13 cellular contexts compared by ENCODE assay signal in the genomic region with DNA sequence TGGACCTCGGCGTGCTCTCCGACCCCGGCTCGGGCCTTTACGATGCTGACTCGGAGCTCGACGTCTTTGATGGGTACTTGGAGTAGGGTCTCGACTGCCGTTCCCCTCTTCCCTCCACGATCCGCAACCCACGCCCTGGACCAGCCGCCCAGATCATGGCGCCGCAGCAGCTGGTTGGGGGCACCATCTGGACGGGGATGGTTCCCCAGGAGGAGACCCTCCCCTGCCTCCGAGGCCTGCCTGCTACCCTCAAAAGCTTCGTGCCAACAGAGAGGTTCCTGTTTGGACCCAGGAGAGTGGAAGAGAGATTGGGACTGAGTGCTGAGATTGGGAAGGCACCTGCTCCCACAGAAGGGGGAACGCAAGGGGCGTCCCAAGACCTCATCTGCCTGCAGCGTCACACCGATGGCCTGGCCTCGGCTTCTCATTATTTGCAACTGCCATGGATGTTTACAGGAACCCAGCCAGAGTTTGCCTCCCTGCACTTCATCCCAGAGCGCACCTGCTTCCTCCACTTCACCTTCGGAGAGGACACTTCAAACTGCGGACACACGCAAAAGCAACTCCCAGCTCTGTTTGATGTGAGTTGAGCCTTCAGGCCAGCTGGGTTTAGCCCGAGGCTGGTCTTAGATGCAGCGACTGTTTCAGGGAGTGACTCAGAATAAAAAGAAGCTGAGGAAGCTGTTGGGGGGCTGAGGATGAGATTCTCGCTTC. TPM values are rescaled to one million over a fixed set of nuclear protein-coding genes. Genes with fewer than 3 reads are reported as not detected.
DNase-seq lines count a peak whose midpoint lies in the region; ATAC-seq and TF ChIP-seq lines count a peak whose summit lies in the region.
"Not testable (repeated sequence)": the region's sequence is repeated elsewhere in the genome, so short reads cannot be mapped to it uniquely, and the experiment has no call there.
"Had no signal": no experiment of that assay in that cellular context is flagged by ENCODE, and none has a peak within 500 bp of the region (broad histone marks: within the 10 kb centered on the region; RNA-seq: fewer than 3 reads in every experiment).

No MANE protein-coding gene starts in this region.

- DNase-seq in NCI-H2029 treated with DMSO at 0.1 percent for 48 hours (lab: John Stamatoyannopoulos, UW) (peak; percentile 55), SHP77 treated with DMSO at 0.1 percent for 48 hours (lab: John Stamatoyannopoulos, UW) (peak; percentile 93), dermis microvascular lymphatic vessel endothelial cell (ENCODE audit: low read depth in 2 of 2) (peak; percentile 9 to 15), iPS DF 19.7 (ENCODE audit: low read depth, low spot score) (peak; percentile 20), upper lobe of left lung (peak; percentile 44 to 51)
- peak; percentile 63 to 64 for DNase-seq in activated T-cell treated with anti-CD3 and anti-CD28 coated beads, Interleukin-2, amount 50 U/mL, for 48 hours

- TF ChIP-seq CTCF in GM12873 (IDR thresholded peaks at IDR 0.05; ENCODE audit: insufficient read depth, low read depth, low read length, missing control alignments): peak; percentile 5
- TF ChIP-seq CTCF in upper lobe of left lung (IDR thresholded peaks at IDR 0.05): not testable (repeated sequence)

- not testable (repeated sequence) for H2AFZ ChIP-seq in neuron (ENCODE audit: low read depth, low read length)

- H3K4me1 ChIP-seq in neuron (ENCODE audit: insufficient read depth, low read length); upper lobe of left lung: not testable (repeated sequence)

- peak; percentile 45 to 63 for ATAC-seq in upper lobe of left lung (ENCODE audit: low FRiP score in 2 of 2)

- H3K4me3 ChIP-seq in neuron (ENCODE audit: low read length): peak overlapping the region; percentile 37
- peak overlapping the region in 1 of 4 donors; percentile 8 for H3K4me3 ChIP-seq in upper lobe of left lung

- TF ChIP-seq POLR2A in upper lobe of left lung (IDR thresholded peaks at IDR 0.05): not testable (repeated sequence)

- WGBS in upper lobe of left lung, 2 donors: 52 to 69% methylated on average over 8 to 23 of the region's 32 CpGs

- H3K36me3 ChIP-seq in neuron (ENCODE audit: insufficient read depth, low read length); upper lobe of left lung: not testable (repeated sequence)

- H3K9me3 ChIP-seq in neuron (ENCODE audit: low read length); upper lobe of left lung: not testable (repeated sequence)

- peak overlapping the region in 1 of 4 donors; percentile 26 for H3K27ac ChIP-seq in upper lobe of left lung

- H3K27me3 ChIP-seq in neuron (ENCODE audit: insufficient read depth, low read length); upper lobe of left lung: not testable (repeated sequence)

- not testable (repeated sequence) for TF ChIP-seq EP300 in upper lobe of left lung (IDR thresholded peaks at IDR 0.05)

RNA-seq across cellular contexts. Expression of a gene that starts 58.9 kb away (rescaled TPM):
- not detected in 2 replicates for total RNA-seq in dermis microvascular lymphatic vessel endothelial cell
- not detected for total RNA-seq in upper lobe of left lung
- total RNA-seq: Calu3, gastrocnemius medialis, MCF 10A, mucosa of descending colon, OCI-LY7 had no signal

Comparison
In these comparisons a context has a peak if more than half of its experiments do, and no peak if none do; other contexts are left out.
1. DNase-seq: peak in every context shown above with its lines; median percentile 93 in SHP77 treated with DMSO at 0.1 percent for 48 hours; 64 in activated T-cell treated with anti-CD3 and anti-CD28 coated beads, Interleukin-2, amount 50 U/mL, for 48 hours; 55 in NCI-H2029 treated with DMSO at 0.1 percent for 48 hours; 48 in upper lobe of left lung; 20 in iPS DF 19.7; 12 in dermis microvascular lymphatic vessel endothelial cell.